1 cellular context compared by ENCODE assay signal in the genomic region with DNA sequence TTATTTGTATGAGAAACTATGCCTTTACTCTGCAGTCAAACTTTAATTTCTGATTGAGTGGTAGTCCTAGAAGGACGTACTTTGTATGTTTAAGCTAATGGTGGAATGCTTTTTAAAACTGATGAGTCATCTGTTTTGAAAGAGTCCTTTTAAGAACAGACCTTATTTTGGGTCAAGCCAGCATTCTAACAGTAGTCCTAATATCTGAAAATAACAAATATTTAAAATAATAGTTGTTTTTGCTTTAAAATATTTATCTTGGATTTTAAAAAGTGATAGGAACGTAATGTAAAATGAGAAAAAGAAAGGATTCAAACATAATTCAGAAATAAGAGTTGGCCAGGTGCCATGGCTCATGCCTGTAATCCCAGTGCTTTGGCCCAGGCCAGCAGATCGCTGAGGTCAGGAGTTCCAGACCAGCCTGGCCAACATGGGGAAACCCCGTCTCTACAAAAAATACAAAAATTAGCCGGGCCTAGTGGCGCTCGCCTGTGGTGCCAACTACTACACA.
TF ChIP-seq lines count a peak whose summit lies in the region.

No MANE protein-coding gene starts in this region.

TF ChIP-seq in K562, 482 proteins besides CTCF, POLR2A, EP300 and RAD21 (continued from another document and continues in another):
- TF ChIP-seq, protein P1, sequence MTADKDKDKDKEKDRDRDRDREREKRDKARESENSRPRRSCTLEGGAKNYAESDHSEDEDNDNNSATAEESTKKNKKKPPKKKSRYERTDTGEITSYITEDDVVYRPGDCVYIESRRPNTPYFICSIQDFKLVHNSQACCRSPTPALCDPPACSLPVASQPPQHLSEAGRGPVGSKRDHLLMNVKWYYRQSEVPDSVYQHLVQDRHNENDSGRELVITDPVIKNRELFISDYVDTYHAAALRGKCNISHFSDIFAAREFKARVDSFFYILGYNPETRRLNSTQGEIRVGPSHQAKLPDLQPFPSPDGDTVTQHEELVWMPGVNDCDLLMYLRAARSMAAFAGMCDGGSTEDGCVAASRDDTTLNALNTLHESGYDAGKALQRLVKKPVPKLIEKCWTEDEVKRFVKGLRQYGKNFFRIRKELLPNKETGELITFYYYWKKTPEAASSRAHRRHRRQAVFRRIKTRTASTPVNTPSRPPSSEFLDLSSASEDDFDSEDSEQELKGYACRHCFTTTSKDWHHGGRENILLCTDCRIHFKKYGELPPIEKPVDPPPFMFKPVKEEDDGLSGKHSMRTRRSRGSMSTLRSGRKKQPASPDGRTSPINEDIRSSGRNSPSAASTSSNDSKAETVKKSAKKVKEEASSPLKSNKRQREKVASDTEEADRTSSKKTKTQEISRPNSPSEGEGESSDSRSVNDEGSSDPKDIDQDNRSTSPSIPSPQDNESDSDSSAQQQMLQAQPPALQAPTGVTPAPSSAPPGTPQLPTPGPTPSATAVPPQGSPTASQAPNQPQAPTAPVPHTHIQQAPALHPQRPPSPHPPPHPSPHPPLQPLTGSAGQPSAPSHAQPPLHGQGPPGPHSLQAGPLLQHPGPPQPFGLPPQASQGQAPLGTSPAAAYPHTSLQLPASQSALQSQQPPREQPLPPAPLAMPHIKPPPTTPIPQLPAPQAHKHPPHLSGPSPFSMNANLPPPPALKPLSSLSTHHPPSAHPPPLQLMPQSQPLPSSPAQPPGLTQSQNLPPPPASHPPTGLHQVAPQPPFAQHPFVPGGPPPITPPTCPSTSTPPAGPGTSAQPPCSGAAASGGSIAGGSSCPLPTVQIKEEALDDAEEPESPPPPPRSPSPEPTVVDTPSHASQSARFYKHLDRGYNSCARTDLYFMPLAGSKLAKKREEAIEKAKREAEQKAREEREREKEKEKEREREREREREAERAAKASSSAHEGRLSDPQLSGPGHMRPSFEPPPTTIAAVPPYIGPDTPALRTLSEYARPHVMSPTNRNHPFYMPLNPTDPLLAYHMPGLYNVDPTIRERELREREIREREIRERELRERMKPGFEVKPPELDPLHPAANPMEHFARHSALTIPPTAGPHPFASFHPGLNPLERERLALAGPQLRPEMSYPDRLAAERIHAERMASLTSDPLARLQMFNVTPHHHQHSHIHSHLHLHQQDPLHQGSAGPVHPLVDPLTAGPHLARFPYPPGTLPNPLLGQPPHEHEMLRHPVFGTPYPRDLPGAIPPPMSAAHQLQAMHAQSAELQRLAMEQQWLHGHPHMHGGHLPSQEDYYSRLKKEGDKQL (CRISPR knock-in tag; IDR thresholded peaks at IDR 0.05; ENCODE audit: borderline replicate concordance) = no peak
- TF ChIP-seq, protein P2, sequence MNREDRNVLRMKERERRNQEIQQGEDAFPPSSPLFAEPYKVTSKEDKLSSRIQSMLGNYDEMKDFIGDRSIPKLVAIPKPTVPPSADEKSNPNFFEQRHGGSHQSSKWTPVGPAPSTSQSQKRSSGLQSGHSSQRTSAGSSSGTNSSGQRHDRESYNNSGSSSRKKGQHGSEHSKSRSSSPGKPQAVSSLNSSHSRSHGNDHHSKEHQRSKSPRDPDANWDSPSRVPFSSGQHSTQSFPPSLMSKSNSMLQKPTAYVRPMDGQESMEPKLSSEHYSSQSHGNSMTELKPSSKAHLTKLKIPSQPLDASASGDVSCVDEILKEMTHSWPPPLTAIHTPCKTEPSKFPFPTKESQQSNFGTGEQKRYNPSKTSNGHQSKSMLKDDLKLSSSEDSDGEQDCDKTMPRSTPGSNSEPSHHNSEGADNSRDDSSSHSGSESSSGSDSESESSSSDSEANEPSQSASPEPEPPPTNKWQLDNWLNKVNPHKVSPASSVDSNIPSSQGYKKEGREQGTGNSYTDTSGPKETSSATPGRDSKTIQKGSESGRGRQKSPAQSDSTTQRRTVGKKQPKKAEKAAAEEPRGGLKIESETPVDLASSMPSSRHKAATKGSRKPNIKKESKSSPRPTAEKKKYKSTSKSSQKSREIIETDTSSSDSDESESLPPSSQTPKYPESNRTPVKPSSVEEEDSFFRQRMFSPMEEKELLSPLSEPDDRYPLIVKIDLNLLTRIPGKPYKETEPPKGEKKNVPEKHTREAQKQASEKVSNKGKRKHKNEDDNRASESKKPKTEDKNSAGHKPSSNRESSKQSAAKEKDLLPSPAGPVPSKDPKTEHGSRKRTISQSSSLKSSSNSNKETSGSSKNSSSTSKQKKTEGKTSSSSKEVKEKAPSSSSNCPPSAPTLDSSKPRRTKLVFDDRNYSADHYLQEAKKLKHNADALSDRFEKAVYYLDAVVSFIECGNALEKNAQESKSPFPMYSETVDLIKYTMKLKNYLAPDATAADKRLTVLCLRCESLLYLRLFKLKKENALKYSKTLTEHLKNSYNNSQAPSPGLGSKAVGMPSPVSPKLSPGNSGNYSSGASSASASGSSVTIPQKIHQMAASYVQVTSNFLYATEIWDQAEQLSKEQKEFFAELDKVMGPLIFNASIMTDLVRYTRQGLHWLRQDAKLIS (CRISPR knock-in tag; IDR thresholded peaks at IDR 0.05) = no peak
- no peak for TF ChIP-seq RB1 (IDR thresholded peaks at IDR 0.05; ENCODE audit: low read depth)
- TF ChIP-seq KAT8 (IDR thresholded peaks at IDR 0.05; ENCODE audit: low read depth) = no peak
- TF ChIP-seq, protein P3, sequence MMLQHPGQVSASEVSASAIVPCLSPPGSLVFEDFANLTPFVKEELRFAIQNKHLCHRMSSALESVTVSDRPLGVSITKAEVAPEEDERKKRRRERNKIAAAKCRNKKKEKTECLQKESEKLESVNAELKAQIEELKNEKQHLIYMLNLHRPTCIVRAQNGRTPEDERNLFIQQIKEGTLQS (IDR thresholded peaks at IDR 0.05) = peak; percentile 84
- TF ChIP-seq, protein P3 (CRISPR knock-in tag; conservative IDR thresholded peaks at IDR 0.05) = no peak
- TF ChIP-seq PTRF (tag; IDR thresholded peaks at IDR 0.05) = no peak
- no peak for TF ChIP-seq CHD4 (IDR thresholded peaks at IDR 0.05; ENCODE audit: insufficient read depth, insufficient replicate concordance, low read depth, low read length, poor library complexity, severe bottlenecking)
- TF ChIP-seq MECOM (CRISPR knock-in tag; IDR thresholded peaks at IDR 0.05) = no peak
- TF ChIP-seq ZC3H4 (CRISPR knock-in tag; IDR thresholded peaks at IDR 0.05; ENCODE audit: borderline replicate concordance) = no peak
- peak; percentile 36; the same call in 1 of the 2 replicates for TF ChIP-seq CXXC5 (CRISPR knock-in tag; IDR thresholded peaks at IDR 0.05)
- TF ChIP-seq EP400 (IDR thresholded peaks at IDR 0.05) = peak; percentile 30; the same call in 1 of the 2 replicates
- no peak for TF ChIP-seq CCNT2 (IDR thresholded peaks at IDR 0.05; ENCODE audit: borderline replicate concordance, extremely low read depth, insufficient read length, low read depth, low read length)
- TF ChIP-seq, protein P4, sequence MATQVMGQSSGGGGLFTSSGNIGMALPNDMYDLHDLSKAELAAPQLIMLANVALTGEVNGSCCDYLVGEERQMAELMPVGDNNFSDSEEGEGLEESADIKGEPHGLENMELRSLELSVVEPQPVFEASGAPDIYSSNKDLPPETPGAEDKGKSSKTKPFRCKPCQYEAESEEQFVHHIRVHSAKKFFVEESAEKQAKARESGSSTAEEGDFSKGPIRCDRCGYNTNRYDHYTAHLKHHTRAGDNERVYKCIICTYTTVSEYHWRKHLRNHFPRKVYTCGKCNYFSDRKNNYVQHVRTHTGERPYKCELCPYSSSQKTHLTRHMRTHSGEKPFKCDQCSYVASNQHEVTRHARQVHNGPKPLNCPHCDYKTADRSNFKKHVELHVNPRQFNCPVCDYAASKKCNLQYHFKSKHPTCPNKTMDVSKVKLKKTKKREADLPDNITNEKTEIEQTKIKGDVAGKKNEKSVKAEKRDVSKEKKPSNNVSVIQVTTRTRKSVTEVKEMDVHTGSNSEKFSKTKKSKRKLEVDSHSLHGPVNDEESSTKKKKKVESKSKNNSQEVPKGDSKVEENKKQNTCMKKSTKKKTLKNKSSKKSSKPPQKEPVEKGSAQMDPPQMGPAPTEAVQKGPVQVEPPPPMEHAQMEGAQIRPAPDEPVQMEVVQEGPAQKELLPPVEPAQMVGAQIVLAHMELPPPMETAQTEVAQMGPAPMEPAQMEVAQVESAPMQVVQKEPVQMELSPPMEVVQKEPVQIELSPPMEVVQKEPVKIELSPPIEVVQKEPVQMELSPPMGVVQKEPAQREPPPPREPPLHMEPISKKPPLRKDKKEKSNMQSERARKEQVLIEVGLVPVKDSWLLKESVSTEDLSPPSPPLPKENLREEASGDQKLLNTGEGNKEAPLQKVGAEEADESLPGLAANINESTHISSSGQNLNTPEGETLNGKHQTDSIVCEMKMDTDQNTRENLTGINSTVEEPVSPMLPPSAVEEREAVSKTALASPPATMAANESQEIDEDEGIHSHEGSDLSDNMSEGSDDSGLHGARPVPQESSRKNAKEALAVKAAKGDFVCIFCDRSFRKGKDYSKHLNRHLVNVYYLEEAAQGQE (CRISPR knock-in tag; IDR thresholded peaks at IDR 0.05; ENCODE audit: low read depth) = no peak
- TF ChIP-seq FOSL1 (tag; conservative IDR thresholded peaks at IDR 0.05) = peak; percentile 60
- no peak for TF ChIP-seq ZNF717 (CRISPR knock-in tag; IDR thresholded peaks at IDR 0.05)
- TF ChIP-seq C11orf30 (IDR thresholded peaks at IDR 0.05; ENCODE audit: low read depth) = peak; percentile 99
- TF ChIP-seq MAFF (IDR thresholded peaks at IDR 0.05; ENCODE audit: low read length) = peak; percentile 99
- no peak for TF ChIP-seq NUFIP1 (IDR thresholded peaks at IDR 0.05; ENCODE audit: partially characterized antibody)
- TF ChIP-seq, protein P5, sequence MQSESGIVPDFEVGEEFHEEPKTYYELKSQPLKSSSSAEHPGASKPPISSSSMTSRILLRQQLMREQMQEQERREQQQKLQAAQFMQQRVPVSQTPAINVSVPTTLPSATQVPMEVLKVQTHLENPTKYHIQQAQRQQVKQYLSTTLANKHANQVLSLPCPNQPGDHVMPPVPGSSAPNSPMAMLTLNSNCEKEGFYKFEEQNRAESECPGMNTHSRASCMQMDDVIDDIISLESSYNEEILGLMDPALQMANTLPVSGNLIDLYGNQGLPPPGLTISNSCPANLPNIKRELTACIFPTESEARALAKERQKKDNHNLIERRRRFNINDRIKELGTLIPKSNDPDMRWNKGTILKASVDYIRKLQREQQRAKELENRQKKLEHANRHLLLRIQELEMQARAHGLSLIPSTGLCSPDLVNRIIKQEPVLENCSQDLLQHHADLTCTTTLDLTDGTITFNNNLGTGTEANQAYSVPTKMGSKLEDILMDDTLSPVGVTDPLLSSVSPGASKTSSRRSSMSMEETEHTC (IDR thresholded peaks at IDR 0.05) = no peak
- TF ChIP-seq CBX1 (IDR thresholded peaks at IDR 0.05; ENCODE audit: low read depth) = no peak
- TF ChIP-seq ZNF830 (CRISPR knock-in tag; IDR thresholded peaks at IDR 0.05) = no peak
- TF ChIP-seq TAF9B (IDR thresholded peaks at IDR 0.05; ENCODE audit: partially characterized antibody) = no peak
- TF ChIP-seq, protein P6, sequence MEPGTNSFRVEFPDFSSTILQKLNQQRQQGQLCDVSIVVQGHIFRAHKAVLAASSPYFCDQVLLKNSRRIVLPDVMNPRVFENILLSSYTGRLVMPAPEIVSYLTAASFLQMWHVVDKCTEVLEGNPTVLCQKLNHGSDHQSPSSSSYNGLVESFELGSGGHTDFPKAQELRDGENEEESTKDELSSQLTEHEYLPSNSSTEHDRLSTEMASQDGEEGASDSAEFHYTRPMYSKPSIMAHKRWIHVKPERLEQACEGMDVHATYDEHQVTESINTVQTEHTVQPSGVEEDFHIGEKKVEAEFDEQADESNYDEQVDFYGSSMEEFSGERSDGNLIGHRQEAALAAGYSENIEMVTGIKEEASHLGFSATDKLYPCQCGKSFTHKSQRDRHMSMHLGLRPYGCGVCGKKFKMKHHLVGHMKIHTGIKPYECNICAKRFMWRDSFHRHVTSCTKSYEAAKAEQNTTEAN (CRISPR knock-in tag; IDR thresholded peaks at IDR 0.05) = no peak
- TF ChIP-seq IFI16 (CRISPR knock-in tag; IDR thresholded peaks at IDR 0.05) = no peak
- TF ChIP-seq ARID1B (IDR thresholded peaks at IDR 0.05) = peak; percentile 47
- TF ChIP-seq RFX1 (IDR thresholded peaks at IDR 0.05) = no peak
- TF ChIP-seq ZNF239 (CRISPR knock-in tag; IDR thresholded peaks at IDR 0.05) = no peak
- TF ChIP-seq SPI1 (IDR thresholded peaks at IDR 0.05; ENCODE audit: borderline replicate concordance, low read depth, low read length) = no peak
- no peak for TF ChIP-seq ZNF146 (CRISPR knock-in tag; IDR thresholded peaks at IDR 0.05; ENCODE audit: unreplicated experiment)
- TF ChIP-seq PRPF4 (IDR thresholded peaks at IDR 0.05; ENCODE audit: insufficient read depth, low read depth, low read length, poor library complexity, severe bottlenecking) = no peak
- TF ChIP-seq XRCC4 (IDR thresholded peaks at IDR 0.05; ENCODE audit: extremely low read depth, insufficient read depth, insufficient read length) = no peak
- TF ChIP-seq, protein P7, sequence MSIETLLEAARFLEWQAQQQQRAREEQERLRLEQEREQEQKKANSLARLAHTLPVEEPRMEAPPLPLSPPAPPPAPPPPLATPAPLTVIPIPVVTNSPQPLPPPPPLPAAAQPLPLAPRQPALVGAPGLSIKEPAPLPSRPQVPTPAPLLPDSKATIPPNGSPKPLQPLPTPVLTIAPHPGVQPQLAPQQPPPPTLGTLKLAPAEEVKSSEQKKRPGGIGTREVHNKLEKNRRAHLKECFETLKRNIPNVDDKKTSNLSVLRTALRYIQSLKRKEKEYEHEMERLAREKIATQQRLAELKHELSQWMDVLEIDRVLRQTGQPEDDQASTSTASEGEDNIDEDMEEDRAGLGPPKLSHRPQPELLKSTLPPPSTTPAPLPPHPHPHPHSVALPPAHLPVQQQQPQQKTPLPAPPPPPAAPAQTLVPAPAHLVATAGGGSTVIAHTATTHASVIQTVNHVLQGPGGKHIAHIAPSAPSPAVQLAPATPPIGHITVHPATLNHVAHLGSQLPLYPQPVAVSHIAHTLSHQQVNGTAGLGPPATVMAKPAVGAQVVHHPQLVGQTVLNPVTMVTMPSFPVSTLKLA (conservative IDR thresholded peaks at IDR 0.05) = no peak
- no peak for TF ChIP-seq ZNF282 (CRISPR knock-in tag; IDR thresholded peaks at IDR 0.05)
- no peak for TF ChIP-seq SMARCA5 (IDR thresholded peaks at IDR 0.05)
- TF ChIP-seq TBL1XR1 (IDR thresholded peaks at IDR 0.05; ENCODE audit: low read length in 2 of 2) = no peak
- TF ChIP-seq, protein P8, sequence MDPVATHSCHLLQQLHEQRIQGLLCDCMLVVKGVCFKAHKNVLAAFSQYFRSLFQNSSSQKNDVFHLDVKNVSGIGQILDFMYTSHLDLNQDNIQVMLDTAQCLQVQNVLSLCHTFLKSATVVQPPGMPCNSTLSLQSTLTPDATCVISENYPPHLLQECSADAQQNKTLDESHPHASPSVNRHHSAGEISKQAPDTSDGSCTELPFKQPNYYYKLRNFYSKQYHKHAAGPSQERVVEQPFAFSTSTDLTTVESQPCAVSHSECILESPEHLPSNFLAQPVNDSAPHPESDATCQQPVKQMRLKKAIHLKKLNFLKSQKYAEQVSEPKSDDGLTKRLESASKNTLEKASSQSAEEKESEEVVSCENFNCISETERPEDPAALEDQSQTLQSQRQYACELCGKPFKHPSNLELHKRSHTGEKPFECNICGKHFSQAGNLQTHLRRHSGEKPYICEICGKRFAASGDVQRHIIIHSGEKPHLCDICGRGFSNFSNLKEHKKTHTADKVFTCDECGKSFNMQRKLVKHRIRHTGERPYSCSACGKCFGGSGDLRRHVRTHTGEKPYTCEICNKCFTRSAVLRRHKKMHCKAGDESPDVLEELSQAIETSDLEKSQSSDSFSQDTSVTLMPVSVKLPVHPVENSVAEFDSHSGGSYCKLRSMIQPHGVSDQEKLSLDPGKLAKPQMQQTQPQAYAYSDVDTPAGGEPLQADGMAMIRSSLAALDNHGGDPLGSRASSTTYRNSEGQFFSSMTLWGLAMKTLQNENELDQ (CRISPR knock-in tag; IDR thresholded peaks at IDR 0.05; ENCODE audit: borderline replicate concordance) = no peak
- no peak for TF ChIP-seq ZNF583 (CRISPR knock-in tag; IDR thresholded peaks at IDR 0.05)
- TF ChIP-seq TGIF2 (CRISPR knock-in tag; IDR thresholded peaks at IDR 0.05) = no peak
- no peak for TF ChIP-seq TAF1 (IDR thresholded peaks at IDR 0.05; ENCODE audit: control insufficient read depth, extremely low read depth, insufficient read depth, low read length, severe bottlenecking)
